Comparison of ENCODE assay signal across 8 cellular contexts in the genomic region with DNA sequence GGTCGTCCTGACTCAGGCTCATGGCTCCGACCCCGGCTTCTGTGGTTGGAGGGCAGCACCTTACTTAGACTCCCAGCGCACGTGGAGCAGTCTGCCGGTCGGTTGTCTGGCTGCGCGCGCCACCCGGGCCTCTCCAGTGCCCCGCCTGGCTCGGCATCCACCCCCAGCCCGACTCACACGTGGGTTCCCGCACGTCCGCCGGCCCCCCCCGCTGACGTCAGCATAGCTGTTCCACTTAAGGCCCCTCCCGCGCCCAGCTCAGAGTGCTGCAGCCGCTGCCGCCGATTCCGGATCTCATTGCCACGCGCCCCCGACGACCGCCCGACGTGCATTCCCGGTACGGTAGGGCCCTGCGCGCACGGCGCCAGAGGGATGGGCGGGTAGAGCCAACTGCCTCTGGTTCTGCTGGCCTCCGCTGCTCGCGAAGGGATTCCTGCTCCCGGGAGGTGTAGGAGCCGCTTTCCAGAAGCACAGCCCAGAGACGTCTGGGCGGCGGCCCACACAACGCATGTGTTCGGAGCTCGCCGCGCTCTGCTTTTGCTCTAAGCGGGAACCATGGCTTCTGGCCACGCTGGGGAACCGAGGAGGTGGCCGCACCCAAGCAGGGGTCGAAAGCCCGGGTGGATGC. TPM values are rescaled to one million over a fixed set of nuclear protein-coding genes. Genes with fewer than 3 reads are reported as not detected.
A peak's percentile ranks its signal among the peaks of the same experiment; 100 is the strongest.
DNase-seq lines count a peak whose midpoint lies in the region; ATAC-seq and TF ChIP-seq lines count a peak whose summit lies in the region.

TSS of gene LDHA (plus strand) at position 264 of the 628 bp plus-strand sequence. CDS start 2,280 bp downstream, outside the sequence.

- CTCF ChIA-PET in WTC11 (lab: Charles Lee), result interaction anchor here (0.8 to 2.9 kb wide), 6 partner anchors 16 to 327 kb away, joined by 3 to 22 read pairs (median 4); no protein-coding TSS in a partner anchor

- TF ChIP-seq POLR2A in GM18951 (IDR thresholded peaks at IDR 0.05; ENCODE audit: extremely low read depth, insufficient read depth, insufficient read length), result peak; percentile 100

- H3K4me3 Mint-ChIP-seq in WTC11 (peak within 1 kb of the TSS; percentile 98), immature natural killer cell (peak within 1 kb of the TSS; percentile 96 to 98 (median 97))

- H3K4me1 Mint-ChIP-seq in WTC11 (peaks cover 25% of the 10 kb centered on the region), immature natural killer cell (peaks cover 44 to 56% of the 10 kb centered on the region in 2 donors)

- H3K4me3 ChIP-seq in cardiac fibroblast (replicated peaks in 1 of 2; ENCODE audit: low read depth in 2 of 2, low read length in 2 of 2), result peak within 1 kb of the TSS; percentile 78 to 98

- POLR2A ChIA-PET in WTC11 (lab: Charles Lee), result interaction anchor here (1.3 to 2.2 kb wide), 3 partner anchors 14 to 132 kb away, joined by 3 to 14 read pairs (median 8); partner anchors contain the start of gene TSG101

- H3K36me3 Mint-ChIP-seq in WTC11, result peaks cover 35% of the 10 kb centered on the region
- peaks cover 8 to 14% (median 8%) of the 10 kb centered on the region in 3 donors for H3K36me3 Mint-ChIP-seq in immature natural killer cell

- DNase-seq in AG08395 (ENCODE audit: low spot score), result peak; percentile 97
- DNase-seq in NCI-H226, result peak; percentile 97
- DNase-seq in WTC11 (ENCODE audit: low spot score), result peak; percentile 87
- peak; percentile 99 for DNase-seq in cardiac fibroblast (ENCODE audit: low read depth in 2 of 2)
- DNase-seq in immature natural killer cell, result peak; percentile 94 to 98 (median 97)
- DNase-seq in smooth muscle cell of the brain vasculature (ENCODE audit: low read depth, low spot score), result peak; percentile 91

- peak; percentile 78 for ATAC-seq in HG03175 (IDR thresholded peaks at IDR 0.05; ENCODE audit: unreplicated experiment)
- peak; percentile 63 for ATAC-seq in WTC11

- H3K9me3 Mint-ChIP-seq in WTC11 (no peaks in the 10 kb centered on the region), immature natural killer cell (peaks cover 0 to 2% (median 0%) of the 10 kb centered on the region in 6 donors)

- no peak for TF ChIP-seq CTCF in WTC11 (IDR thresholded peaks at IDR 0.05)
- TF ChIP-seq CTCF in cardiac fibroblast (IDR thresholded peaks at IDR 0.05; ENCODE audit: low read depth, low read length), result no peak

- in situ Hi-C loops in GM18951 (cut with MboI; ENCODE audit: low sequenced_read_pairs, unreplicated experiment), result no loop called here

- H3K27ac Mint-ChIP-seq in WTC11 (peak within 1 kb of the TSS; percentile 96), immature natural killer cell (peak within 1 kb of the TSS; percentile 94 to 99 (median 98))

- H3K27me3 Mint-ChIP-seq in WTC11 (ENCODE audit: low read depth) (peaks cover 9% of the 10 kb centered on the region), immature natural killer cell (ENCODE audit: low read depth in 3 of 3) (peaks cover 23 to 32% (median 31%) of the 10 kb centered on the region in 3 donors)

TF ChIP-seq in WTC11, 78 proteins besides CTCF, POLR2A, EP300 and RAD21 (continues in another document):
- TF ChIP-seq MXD4 (CRISPR knock-in tag; IDR thresholded peaks at IDR 0.05; ENCODE audit: borderline replicate concordance) (no peak), KAT7 (CRISPR knock-in tag; IDR thresholded peaks at IDR 0.05; ENCODE audit: borderline replicate concordance) (peak; percentile 70; the same call in 1 of the 2 replicates), GABPB1 (CRISPR knock-in tag; IDR thresholded peaks at IDR 0.05) (peak; percentile 83), ZNF396 (CRISPR knock-in tag; IDR thresholded peaks at IDR 0.05; ENCODE audit: borderline replicate concordance) (no peak), GTF2I (CRISPR knock-in tag; conservative IDR thresholded peaks at IDR 0.05) (no peak), ZNF138 (CRISPR knock-in tag; conservative IDR thresholded peaks at IDR 0.05) (0 out of 2 replicates have a peak, but pooled peaks have one; percentile 39), EMX1 (CRISPR knock-in tag; IDR thresholded peaks at IDR 0.05) (no peak), NR2C2 (CRISPR knock-in tag; IDR thresholded peaks at IDR 0.05) (0 out of 2 replicates have a peak, but pooled peaks have one; percentile 41), FOXK1 (CRISPR knock-in tag; IDR thresholded peaks at IDR 0.05) (peak; percentile 55; the same call in 1 of the 2 replicates), JUN (CRISPR knock-in tag; IDR thresholded peaks at IDR 0.05) (no peak), ELF4 (CRISPR knock-in tag; IDR thresholded peaks at IDR 0.05; ENCODE audit: low read depth) (peak; percentile 94), ZNF671 (CRISPR knock-in tag; IDR thresholded peaks at IDR 0.05) (0 out of 2 replicates have a peak, but pooled peaks have one; percentile 42), AR (CRISPR knock-in tag; IDR thresholded peaks at IDR 0.05) (no peak), PRRX2 (CRISPR knock-in tag; IDR thresholded peaks at IDR 0.05) (no peak), E2F5 (CRISPR knock-in tag; IDR thresholded peaks at IDR 0.05) (peak; percentile 92)
- TF ChIP-seq, protein P1, sequence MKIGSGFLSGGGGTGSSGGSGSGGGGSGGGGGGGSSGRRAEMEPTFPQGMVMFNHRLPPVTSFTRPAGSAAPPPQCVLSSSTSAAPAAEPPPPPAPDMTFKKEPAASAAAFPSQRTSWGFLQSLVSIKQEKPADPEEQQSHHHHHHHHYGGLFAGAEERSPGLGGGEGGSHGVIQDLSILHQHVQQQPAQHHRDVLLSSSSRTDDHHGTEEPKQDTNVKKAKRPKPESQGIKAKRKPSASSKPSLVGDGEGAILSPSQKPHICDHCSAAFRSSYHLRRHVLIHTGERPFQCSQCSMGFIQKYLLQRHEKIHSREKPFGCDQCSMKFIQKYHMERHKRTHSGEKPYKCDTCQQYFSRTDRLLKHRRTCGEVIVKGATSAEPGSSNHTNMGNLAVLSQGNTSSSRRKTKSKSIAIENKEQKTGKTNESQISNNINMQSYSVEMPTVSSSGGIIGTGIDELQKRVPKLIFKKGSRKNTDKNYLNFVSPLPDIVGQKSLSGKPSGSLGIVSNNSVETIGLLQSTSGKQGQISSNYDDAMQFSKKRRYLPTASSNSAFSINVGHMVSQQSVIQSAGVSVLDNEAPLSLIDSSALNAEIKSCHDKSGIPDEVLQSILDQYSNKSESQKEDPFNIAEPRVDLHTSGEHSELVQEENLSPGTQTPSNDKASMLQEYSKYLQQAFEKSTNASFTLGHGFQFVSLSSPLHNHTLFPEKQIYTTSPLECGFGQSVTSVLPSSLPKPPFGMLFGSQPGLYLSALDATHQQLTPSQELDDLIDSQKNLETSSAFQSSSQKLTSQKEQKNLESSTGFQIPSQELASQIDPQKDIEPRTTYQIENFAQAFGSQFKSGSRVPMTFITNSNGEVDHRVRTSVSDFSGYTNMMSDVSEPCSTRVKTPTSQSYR (CRISPR knock-in tag; IDR thresholded peaks at IDR 0.05), result peak; percentile 42; the same call in 1 of the 2 replicates
- TF ChIP-seq, protein P2, sequence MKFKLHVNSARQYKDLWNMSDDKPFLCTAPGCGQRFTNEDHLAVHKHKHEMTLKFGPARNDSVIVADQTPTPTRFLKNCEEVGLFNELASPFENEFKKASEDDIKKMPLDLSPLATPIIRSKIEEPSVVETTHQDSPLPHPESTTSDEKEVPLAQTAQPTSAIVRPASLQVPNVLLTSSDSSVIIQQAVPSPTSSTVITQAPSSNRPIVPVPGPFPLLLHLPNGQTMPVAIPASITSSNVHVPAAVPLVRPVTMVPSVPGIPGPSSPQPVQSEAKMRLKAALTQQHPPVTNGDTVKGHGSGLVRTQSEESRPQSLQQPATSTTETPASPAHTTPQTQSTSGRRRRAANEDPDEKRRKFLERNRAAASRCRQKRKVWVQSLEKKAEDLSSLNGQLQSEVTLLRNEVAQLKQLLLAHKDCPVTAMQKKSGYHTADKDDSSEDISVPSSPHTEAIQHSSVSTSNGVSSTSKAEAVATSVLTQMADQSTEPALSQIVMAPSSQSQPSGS (CRISPR knock-in tag; IDR thresholded peaks at IDR 0.05; ENCODE audit: borderline replicate concordance, low read depth), result peak; percentile 45; the same call in 1 of the 2 replicates
- TF ChIP-seq, protein P3, sequence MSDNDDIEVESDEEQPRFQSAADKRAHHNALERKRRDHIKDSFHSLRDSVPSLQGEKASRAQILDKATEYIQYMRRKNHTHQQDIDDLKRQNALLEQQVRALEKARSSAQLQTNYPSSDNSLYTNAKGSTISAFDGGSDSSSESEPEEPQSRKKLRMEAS (CRISPR knock-in tag; IDR thresholded peaks at IDR 0.05), result peak; percentile 97

RNA-seq across cellular contexts. Expression of gene LDHA, which starts in this region (rescaled TPM):
- total RNA-seq in WTC11 (2021), result 644 to 1,009 TPM (median 1,007 TPM) in 3 replicates
- 100 to 1,000 TPM; 395 to 593 (median 422) TPM for polyA plus RNA-seq in immature natural killer cell

Comparison
In these comparisons a context has a peak if more than half of its experiments do, and no peak if none do; other contexts are left out.
1. Peak in every context shown above with its lines: DNase-seq, ATAC-seq and H3K4me3 ChIP-seq.